Comparison of ENCODE assay signal across 8 cellular contexts in the genomic region with DNA sequence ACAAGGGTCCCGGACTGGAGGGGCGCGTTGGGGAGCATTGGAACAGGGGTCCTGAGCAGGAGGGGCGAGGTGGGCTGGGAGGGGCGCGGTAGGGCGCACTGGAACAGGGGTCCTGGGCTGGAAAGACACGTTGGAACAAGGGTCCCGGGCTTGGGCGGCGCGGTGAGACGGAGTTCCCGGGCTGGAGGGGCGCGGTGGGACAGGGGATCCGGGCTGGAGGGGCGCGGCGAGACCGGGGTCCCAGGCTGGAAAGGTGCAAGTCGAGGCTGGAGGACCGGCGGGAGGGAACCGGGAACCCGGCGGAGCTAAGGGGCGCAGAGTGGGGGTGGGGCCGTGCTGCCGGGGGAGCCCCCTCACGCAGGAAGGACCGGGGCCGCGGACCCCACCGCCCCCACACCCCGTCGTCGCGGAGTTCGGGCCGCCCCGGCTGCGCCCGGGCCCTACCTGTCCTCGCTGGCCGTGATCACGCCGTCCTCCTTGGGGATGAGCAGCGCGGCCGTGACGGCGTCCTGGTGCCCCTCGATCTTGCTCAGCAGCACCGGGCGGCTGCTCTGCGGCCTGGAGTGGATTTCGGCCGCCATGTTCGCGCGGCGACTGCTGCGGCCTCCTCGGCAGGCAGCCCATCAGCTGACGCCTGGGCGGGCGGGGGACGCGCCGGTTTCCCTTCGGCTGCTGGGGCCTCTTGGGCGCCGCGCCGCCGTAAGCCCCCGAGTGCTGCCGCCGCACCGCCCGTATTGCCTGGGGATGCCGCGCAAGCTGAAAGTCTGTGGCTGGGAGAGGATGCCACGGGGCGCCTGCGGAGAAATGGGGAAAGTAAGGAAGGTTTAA. TPM values are rescaled to one million over a fixed set of nuclear protein-coding genes. Genes with fewer than 3 reads are reported as not detected.
DNase-seq lines count a peak whose midpoint lies in the region; FAIRE-seq and TF ChIP-seq lines count a peak whose summit lies in the region.

A gene with protein sequence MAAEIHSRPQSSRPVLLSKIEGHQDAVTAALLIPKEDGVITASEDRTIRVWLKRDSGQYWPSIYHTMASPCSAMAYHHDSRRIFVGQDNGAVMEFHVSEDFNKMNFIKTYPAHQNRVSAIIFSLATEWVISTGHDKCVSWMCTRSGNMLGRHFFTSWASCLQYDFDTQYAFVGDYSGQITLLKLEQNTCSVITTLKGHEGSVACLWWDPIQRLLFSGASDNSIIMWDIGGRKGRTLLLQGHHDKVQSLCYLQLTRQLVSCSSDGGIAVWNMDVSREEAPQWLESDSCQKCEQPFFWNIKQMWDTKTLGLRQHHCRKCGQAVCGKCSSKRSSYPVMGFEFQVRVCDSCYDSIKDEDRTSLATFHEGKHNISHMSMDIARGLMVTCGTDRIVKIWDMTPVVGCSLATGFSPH (minus strand): TSS at position 632 of the 828 bp plus-strand sequence. CDS start 51 bp downstream, at position 581.

- no peaks in the 10 kb centered on the region for H3K27me3 ChIP-seq in stomach

- H3K27ac ChIP-seq in stomach: peak within 1 kb of the TSS; percentile 94 to 97 (median 96)

- no peak for FAIRE-seq in H54 (lab: Jason Lieb, UNC)

- peak within 1 kb of the TSS; percentile 97 for H3K27ac Mint-ChIP-seq in neural crest cell (ENCODE audit: unreplicated experiment)

- peaks cover 8% of the 10 kb centered on the region for H3K4me1 ChIP-seq in ES-I3 (ENCODE audit: insufficient read depth, low read length)
- H3K4me1 ChIP-seq in stomach: peaks cover 18 to 52% (median 42%) of the 10 kb centered on the region in 4 donors

- no peaks in the 10 kb centered on the region for H3K9me3 Mint-ChIP-seq in neural crest cell

- H3K36me3 ChIP-seq in ES-I3 (ENCODE audit: insufficient read depth, low read length) (no peaks in the 10 kb centered on the region), stomach (no peaks in the 10 kb centered on the region)

- H3K4me3 Mint-ChIP-seq in neural crest cell: peak within 1 kb of the TSS; percentile 95

- peak within 1 kb of the TSS; percentile 87 for H3K9ac ChIP-seq in ES-I3 (ENCODE audit: low read depth, low read length)

- no peaks in the 10 kb centered on the region for H3K27me3 Mint-ChIP-seq in neural crest cell (ENCODE audit: low read depth)

- 0 to 1% (median 0%) methylated on average over 44 to 87 of the region's 87 CpGs for WGBS in stomach, 5 donors

- DNase-seq in H54 (ENCODE audit: insufficient read length, low spot score) (peak; percentile 83), LoVo (ENCODE audit: low spot score) (peak; percentile 88), SIG-M5 treated with dmso at 0.1 percent for 504 hours (lab: John Stamatoyannopoulos, UW; ENCODE audit: unreplicated experiment) (peak; percentile 85), activated gamma-delta T cell treated with Interleukin-2 at 50 U/mL for 16 hours (peak; percentile 75), fibroblast of villous mesenchyme (ENCODE audit: low read depth) (peak; percentile 89), neural crest cell (ENCODE audit: low read depth, low spot score) (peak; percentile 77), stomach (peak; percentile 90)

- H3K4me3 ChIP-seq in fibroblast of villous mesenchyme (ENCODE audit: low read depth, low read length) (peak within 1 kb of the TSS; percentile 95), stomach (peak within 1 kb of the TSS; percentile 93 to 99 (median 98))

- peak; percentile 98 for TF ChIP-seq POLR2A in H54 (IDR thresholded peaks at IDR 0.05; ENCODE audit: low read depth, low read length)
- peak in 1 of 4 donors; percentile 74 for TF ChIP-seq POLR2A in stomach (IDR thresholded peaks at IDR 0.05)

- no peaks in the 10 kb centered on the region for H3K36me3 Mint-ChIP-seq in neural crest cell (ENCODE audit: low read depth)

- H3K9me3 ChIP-seq in ES-I3 (ENCODE audit: control insufficient read depth, insufficient read depth, low read length): no peaks in the 10 kb centered on the region
- H3K9me3 ChIP-seq in stomach: no peaks in the 10 kb centered on the region

- TF ChIP-seq EP300 in stomach (IDR thresholded peaks at IDR 0.05): no peak

- TF ChIP-seq CTCF in fibroblast of villous mesenchyme (IDR thresholded peaks at IDR 0.05; ENCODE audit: insufficient read depth, low read depth, low read length) (no peak), neural crest cell (conservative IDR thresholded peaks at IDR 0.05) (no peak), stomach (IDR thresholded peaks at IDR 0.05) (peak in 1 of 7 experiments; percentile 9)

- peaks cover 34% of the 10 kb centered on the region for H3K4me1 Mint-ChIP-seq in neural crest cell

- intact Hi-C loops in stomach (cut with DNase I; ENCODE audit: low total_unique reads): no loop called here

RNA-seq across cellular contexts. Expression of the gene that starts here (rescaled TPM):
- total RNA-seq in fibroblast of villous mesenchyme (113 and 152 TPM in 2 replicates), neural crest cell (41.1 and 43.3 TPM in 2 replicates), stomach (100 to 1,000 TPM in 1 of 5 donors, 10 to 100 TPM in 4; 29.0 to 134 (median 94.5) TPM)
- 10 to 100 TPM in 2 of 3 donors, 1 to 10 TPM in 1; 8.2 to 17.9 (median 13.5) TPM for polyA plus RNA-seq in stomach

Comparison
In these comparisons a context has a peak if more than half of its experiments do, and no peak if none do; other contexts are left out.
1. Peak in every context shown above with its lines: DNase-seq, H3K4me3 ChIP-seq and H3K27ac ChIP-seq.